Comparison of ENCODE assay signal across 8 cellular contexts in the genomic region with DNA sequence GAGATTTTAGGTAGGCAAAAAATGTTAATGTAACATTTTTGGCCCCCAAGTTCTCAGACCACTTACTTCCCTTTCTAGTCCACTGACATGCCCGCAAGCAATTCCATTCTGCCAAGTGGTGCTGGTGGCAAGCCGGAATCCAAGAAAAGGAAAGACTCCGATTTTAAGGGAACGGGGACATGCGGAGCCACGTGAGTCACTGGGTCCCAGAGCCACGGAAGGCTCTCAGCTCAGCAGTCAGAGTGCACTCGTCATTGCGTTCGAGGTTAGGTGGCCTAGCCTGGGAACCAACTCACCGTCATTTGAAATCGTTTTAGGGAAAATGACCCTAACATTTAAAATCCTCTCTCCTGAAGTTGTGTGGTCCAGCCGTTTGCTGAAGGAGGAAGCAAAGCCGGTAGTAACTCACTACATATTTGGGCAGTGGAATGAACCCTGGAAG. TPM values are rescaled to one million over a fixed set of nuclear protein-coding genes. Genes with fewer than 3 reads are reported as not detected.
DNase-seq lines count a peak whose midpoint lies in the region; ATAC-seq and TF ChIP-seq lines count a peak whose summit lies in the region.

No MANE protein-coding gene starts in this region.

- H3K79me2 ChIP-seq in hepatocyte: peaks cover 20% of the 10 kb centered on the region

- peaks cover 10% of the 10 kb centered on the region for H3K4me1 ChIP-seq in hepatocyte (ENCODE audit: insufficient read depth)

- H3K36me3 ChIP-seq in hepatocyte (replicated peaks; ENCODE audit: insufficient read depth, low read depth): no peaks in the 10 kb centered on the region

- H3K27me3 ChIP-seq in hepatocyte: no peaks in the 10 kb centered on the region

- WGBS in hepatocyte (ENCODE audit: low lambda C conversion rate, missing lambda C conversion rate): 16% methylated on average over 14 of the region's 14 CpGs

- H3K4me2 ChIP-seq in hepatocyte: peak overlapping the region; percentile 82

- ATAC-seq in GM21515 (IDR thresholded peaks at IDR 0.05; ENCODE audit: unreplicated experiment) (no peak), GM21390 (IDR thresholded peaks at IDR 0.05; ENCODE audit: unreplicated experiment) (no peak)

- no peaks in the 10 kb centered on the region for H4K20me1 ChIP-seq in hepatocyte (ENCODE audit: insufficient read depth, poor library complexity, severe bottlenecking)

- DNase-seq in NCI-H146 (lab: John Stamatoyannopoulos, UW) (peak; percentile 37), NCI-H146 treated with DMSO at 0.1 percent for 48 hours (lab: John Stamatoyannopoulos, UW; ENCODE audit: unreplicated experiment) (no peak), MV-4-11 (lab: John Stamatoyannopoulos, UW) (peak; percentile 55), hepatocyte (ENCODE audit: low spot score) (peak; percentile 46), putamen (ENCODE audit: low spot score) (peak; percentile 41)

- H3K9me2 ChIP-seq in hepatocyte (replicated peaks; ENCODE audit: insufficient read depth): no peaks in the 10 kb centered on the region

- H3K4me3 ChIP-seq in hepatocyte: peak overlapping the region; percentile 84

- H2AFZ ChIP-seq in hepatocyte: peak overlapping the region; percentile 86

- no peaks in the 10 kb centered on the region for H3K9me3 ChIP-seq in hepatocyte (ENCODE audit: low read depth)

- peak overlapping the region; percentile 98 for H3K27ac ChIP-seq in angular gyrus (ENCODE audit: low read depth, low read length)
- peak overlapping the region; percentile 98 for H3K27ac ChIP-seq in hepatocyte

- TF ChIP-seq CTCF in hepatocyte (IDR thresholded peaks at IDR 0.05; ENCODE audit: poor library complexity): no peak

RNA-seq across cellular contexts. Expression of a gene that starts 0.7 kb away (rescaled TPM):
- total RNA-seq in hepatocyte: 12.8 and 12.9 TPM in 2 replicates
- 8.5 and 8.6 TPM in 2 replicates for polyA plus RNA-seq in hepatocyte

RNA-seq across cellular contexts. Expression of a gene that starts 41.4 kb away (rescaled TPM):
- 84.1 and 84.3 TPM in 2 replicates for total RNA-seq in hepatocyte
- 96.8 and 116 TPM in 2 replicates for polyA plus RNA-seq in hepatocyte
